1 cellular context compared by ENCODE assay signal in the genomic region with DNA sequence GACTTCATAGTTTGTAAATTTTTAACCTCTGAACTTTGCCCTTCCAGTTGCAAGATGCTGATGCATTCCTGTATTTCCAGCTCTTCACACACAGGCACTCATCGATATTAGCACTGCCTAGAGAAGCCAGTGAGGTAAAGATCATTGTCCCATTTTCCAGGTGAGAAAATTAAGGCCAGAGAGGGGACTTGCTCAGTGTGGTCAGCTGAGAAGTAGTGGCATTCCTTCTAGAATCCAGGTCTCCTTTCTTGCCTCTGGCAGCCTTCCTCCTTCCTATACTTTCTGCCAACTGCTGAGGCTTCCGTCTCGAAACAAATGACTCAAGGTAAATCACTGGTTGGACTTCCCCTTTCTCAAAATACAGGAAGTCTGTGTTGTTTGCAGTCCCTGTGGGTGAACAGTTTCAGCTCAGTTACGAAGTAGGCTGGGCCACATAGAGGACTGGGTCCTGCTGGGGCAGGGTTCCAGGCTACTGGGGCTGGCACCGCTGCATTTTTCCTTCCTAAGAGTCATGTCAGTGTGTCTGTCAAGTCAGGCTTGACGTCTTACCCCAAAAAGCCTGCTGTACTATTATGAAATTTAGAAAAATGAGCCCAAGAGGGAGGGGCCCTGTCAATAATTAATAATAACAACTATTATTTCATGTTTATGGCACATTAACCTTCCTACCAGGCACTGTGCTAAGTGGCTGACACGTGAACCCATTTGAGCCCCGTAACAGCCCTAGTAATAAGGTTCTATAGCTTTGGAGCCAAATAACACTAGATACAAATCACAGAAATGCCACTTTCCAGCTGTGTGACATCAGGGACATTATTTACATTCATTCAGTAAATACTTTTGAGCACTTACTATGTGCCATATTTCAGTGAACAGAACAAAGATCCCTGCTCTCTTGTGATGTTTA.
TF ChIP-seq lines count a peak whose summit lies in the region.

No MANE protein-coding gene starts in this region.

TF ChIP-seq in IMR-90, 13 proteins besides CTCF, POLR2A, EP300 and RAD21:
- peak; percentile 47; the same call in 1 of the 2 replicates for TF ChIP-seq RFX5 (IDR thresholded peaks at IDR 0.05; ENCODE audit: low read depth, low read length)
- TF ChIP-seq RCOR1 (IDR thresholded peaks at IDR 0.05; ENCODE audit: insufficient replicate concordance, low read length): peak; percentile 94
- no peak for TF ChIP-seq MAFK (IDR thresholded peaks at IDR 0.05; ENCODE audit: low read depth, low read length)
- TF ChIP-seq FOS (IDR thresholded peaks at IDR 0.05; ENCODE audit: low read depth, low read length): 0 out of 2 replicates have a peak, but pooled peaks have one; percentile 16
